21 cellular contexts compared by ENCODE assay signal in genomic region chr1:198295186-198295585, GRCh38.
A peak's percentile ranks its signal among the peaks of the same experiment; 100 is the strongest.
DNase-seq lines count a peak whose midpoint lies in the region; ATAC-seq and TF ChIP-seq lines count a peak whose summit lies in the region.
"Had no signal": no experiment of that assay in that cellular context is flagged by ENCODE, and none has a peak within 500 bp of the region (broad histone marks: within the 10 kb centered on the region; RNA-seq: fewer than 3 reads in every experiment).

No MANE protein-coding gene starts in this region.

- H3K4me3 Mint-ChIP-seq in HFFc6 (peak overlapping the region; percentile 36; the same call in 1 of the 2 replicates), glutamatergic neuron (ENCODE audit: unreplicated experiment) (peak overlapping the region; percentile 80), neural progenitor cell (peak overlapping the region; percentile 76)
- H3K4me3 Mint-ChIP-seq: CD4-positive, alpha-beta T cell had no signal

- H3K4me1 ChIP-seq in SJCRH30 (peaks cover 15% of the 10 kb centered on the region), neural progenitor cell (peaks cover 19% of the 10 kb centered on the region), tibial nerve (peaks cover 0 to 5% (median 0%) of the 10 kb centered on the region in 4 donors)
- H3K4me1 ChIP-seq: A549 had no signal

- no peak for ATAC-seq in HG02623 (IDR thresholded peaks at IDR 0.05; ENCODE audit: unreplicated experiment)
- ATAC-seq: A549 had no signal

- no peak overlapping the region for H3K9ac ChIP-seq in neural progenitor cell
- H3K9ac ChIP-seq: SK-N-SH had no signal

- H3K4me2 ChIP-seq in neural progenitor cell: no peak overlapping the region
- H3K4me2 ChIP-seq: A549, SK-N-SH had no signal

- H3K27ac ChIP-seq in SJCRH30 (peak overlapping the region; percentile 45), neural progenitor cell (no peak overlapping the region), tibial nerve (no peak overlapping the region)
- H3K27ac ChIP-seq: A549 had no signal

- peaks cover 65% of the 10 kb centered on the region for H3K36me3 Mint-ChIP-seq in HFFc6 (ENCODE audit: low read depth)
- no peaks in the 10 kb centered on the region for H3K36me3 Mint-ChIP-seq in glutamatergic neuron (ENCODE audit: unreplicated experiment)
- peaks cover 3% of the 10 kb centered on the region for H3K36me3 Mint-ChIP-seq in neural progenitor cell

- TF ChIP-seq CTCF in HFFc6 (IDR thresholded peaks at IDR 0.05) (no peak), glutamatergic neuron (IDR thresholded peaks at IDR 0.05; ENCODE audit: partially characterized antibody, unreplicated experiment) (no peak), neural progenitor cell (IDR thresholded peaks at IDR 0.05) (no peak), tibial nerve (IDR thresholded peaks at IDR 0.05) (no peak)

- H3K4me1 Mint-ChIP-seq in HFFc6 (ENCODE audit: low read depth): peaks cover 65% of the 10 kb centered on the region
- H3K4me1 Mint-ChIP-seq in glutamatergic neuron (ENCODE audit: low read depth, unreplicated experiment): peaks cover 47% of the 10 kb centered on the region
- peaks cover 68% of the 10 kb centered on the region for H3K4me1 Mint-ChIP-seq in neural progenitor cell

- CTCF ChIA-PET in HEK293T (lab: Yijun Ruan, JAX): interaction anchor here (0.7 kb wide), 1 partner anchor 1269 kb away, joined by 3 read pairs; no protein-coding TSS in a partner anchor

- H3K27ac Mint-ChIP-seq in HFFc6 (peak overlapping the region; percentile 54), glutamatergic neuron (ENCODE audit: unreplicated experiment) (peak overlapping the region; percentile 93), neural progenitor cell (peak overlapping the region; percentile 27)
- H3K27ac Mint-ChIP-seq: CD4-positive, alpha-beta T cell had no signal

- H3K27me3 Mint-ChIP-seq in HFFc6 (ENCODE audit: insufficient read depth): peaks cover 12% of the 10 kb centered on the region; the same call in 1 of the 2 replicates
- H3K27me3 Mint-ChIP-seq in glutamatergic neuron (ENCODE audit: unreplicated experiment): peaks cover 5% of the 10 kb centered on the region
- no peaks in the 10 kb centered on the region for H3K27me3 Mint-ChIP-seq in neural progenitor cell (ENCODE audit: insufficient read depth, low read depth)
- H3K27me3 Mint-ChIP-seq: CD4-positive, alpha-beta T cell had no signal

- POLR2A ChIA-PET in HEK293T (lab: Yijun Ruan, JAX): no interaction called here

- H3K79me2 ChIP-seq in neural progenitor cell (ENCODE audit: low read depth): no peaks in the 10 kb centered on the region

- no peaks in the 10 kb centered on the region for H3K36me3 ChIP-seq in SJCRH30
- no peaks in the 10 kb centered on the region for H3K36me3 ChIP-seq in neural progenitor cell
- H3K36me3 ChIP-seq in tibial nerve: peaks cover 0 to 10% (median 0%) of the 10 kb centered on the region in 3 donors

- DNase-seq in HFFc6 (no peak), SJCRH30 (peak; percentile 20 to 36), glutamatergic neuron (peak; percentile 49), neural progenitor cell (ENCODE audit: low spot score) (peak; percentile 42), NCI-H748 (lab: John Stamatoyannopoulos, UW; ENCODE audit: unreplicated experiment) (no peak), tibial nerve (ENCODE audit: low spot score in 2 of 2) (no peak), HEK293T (ENCODE audit: extremely low spot score) (no peak)
- DNase-seq: CD4-positive, alpha-beta T cell; DMS153; GDM1; H7; MV-4-11; NCI-H187 treated with DMSO at 0.1 percent for 48 hours; NCI-H446 treated with DMSO at 0.1 percent for 48 hours; NCI-H748 treated with DMSO at 0.1 percent for 48 hours; NK-92 treated with Interleukin-12 subunit alpha and Interleukin-12 subunit beta, amount 100 ng/mL, for 24 hours; Right ventricle myocardium superior; SK-N-SH had no signal

- no peak for TF ChIP-seq POLR2A in tibial nerve (IDR thresholded peaks at IDR 0.05)

- H2AFZ ChIP-seq in neural progenitor cell (replicated peaks): no peak overlapping the region

- WGBS in tibial nerve, 2 donors: 64 to 67% methylated on average over 8 of the region's 8 CpGs

- TF ChIP-seq EP300 in tibial nerve (IDR thresholded peaks at IDR 0.05): no peak

- no peaks in the 10 kb centered on the region for H3K27me3 ChIP-seq in SJCRH30
- no peaks in the 10 kb centered on the region for H3K27me3 ChIP-seq in neural progenitor cell
- no peaks in the 10 kb centered on the region for H3K27me3 ChIP-seq in tibial nerve

- H3K9me3 ChIP-seq in SJCRH30 (replicated peaks) (no peaks in the 10 kb centered on the region), neural progenitor cell (ENCODE audit: low read depth) (no peaks in the 10 kb centered on the region), tibial nerve (no peaks in the 10 kb centered on the region)
- H3K9me3 ChIP-seq: A549, SK-N-SH had no signal

- H3K4me3 ChIP-seq in SJCRH30 (no peak overlapping the region), neural progenitor cell (no peak overlapping the region), tibial nerve (no peak overlapping the region)
- H3K4me3 ChIP-seq: A549, K562 had no signal

- H3K9me3 Mint-ChIP-seq in HFFc6 (no peaks in the 10 kb centered on the region), glutamatergic neuron (ENCODE audit: unreplicated experiment) (peaks cover 6% of the 10 kb centered on the region), neural progenitor cell (no peaks in the 10 kb centered on the region)
- H3K9me3 Mint-ChIP-seq: CD4-positive, alpha-beta T cell had no signal

- H3F3A ChIP-seq in neural progenitor cell (ENCODE audit: low read depth): no peaks in the 10 kb centered on the region

- H4K20me1 ChIP-seq in neural progenitor cell (ENCODE audit: low read depth): no peaks in the 10 kb centered on the region

TF ChIP-seq in HEK293T, 16 proteins besides CTCF, POLR2A, EP300 and RAD21:
- no peak for TF ChIP-seq LEF1 (IDR thresholded peaks at IDR 0.05; ENCODE audit: borderline replicate concordance)
- TF ChIP-seq SP1 (IDR thresholded peaks at IDR 0.05): no peak
- TF ChIP-seq PKNOX1 (IDR thresholded peaks at IDR 0.05): no peak
- TF ChIP-seq ELF4 (IDR thresholded peaks at IDR 0.05): no peak
- no peak for TF ChIP-seq BHLHE40 (IDR thresholded peaks at IDR 0.05; ENCODE audit: borderline replicate concordance)
- no peak for TF ChIP-seq ARNT (IDR thresholded peaks at IDR 0.05)
- TF ChIP-seq FOXA1 (IDR thresholded peaks at IDR 0.05): no peak
- TF ChIP-seq L3MBTL2 (conservative IDR thresholded peaks at IDR 0.05): no peak
- no peak for TF ChIP-seq NFRKB (IDR thresholded peaks at IDR 0.05)
TF ChIP-seq in HEK293T: peak in this region for 0.

Comparison
In these comparisons a context has a peak if more than half of its experiments do, and no peak if none do; other contexts are left out.
1. DNase-seq: peak in SJCRH30 (2 of 2), glutamatergic neuron (single experiment) and neural progenitor cell (single experiment); none in HFFc6 (single experiment), NCI-H748 (single experiment), tibial nerve (0 of 2) and HEK293T (single experiment).
2. H3K27ac Mint-ChIP-seq: peak in every context shown above with its lines; median percentile 93 in glutamatergic neuron; 54 in HFFc6; 27 in neural progenitor cell.
3. Peak in every context shown above with its lines, with median percentiles within 50 percentile points of each other: H3K4me3 Mint-ChIP-seq.